Comparison of ENCODE assay signal across 10 cellular contexts in the genomic region with DNA sequence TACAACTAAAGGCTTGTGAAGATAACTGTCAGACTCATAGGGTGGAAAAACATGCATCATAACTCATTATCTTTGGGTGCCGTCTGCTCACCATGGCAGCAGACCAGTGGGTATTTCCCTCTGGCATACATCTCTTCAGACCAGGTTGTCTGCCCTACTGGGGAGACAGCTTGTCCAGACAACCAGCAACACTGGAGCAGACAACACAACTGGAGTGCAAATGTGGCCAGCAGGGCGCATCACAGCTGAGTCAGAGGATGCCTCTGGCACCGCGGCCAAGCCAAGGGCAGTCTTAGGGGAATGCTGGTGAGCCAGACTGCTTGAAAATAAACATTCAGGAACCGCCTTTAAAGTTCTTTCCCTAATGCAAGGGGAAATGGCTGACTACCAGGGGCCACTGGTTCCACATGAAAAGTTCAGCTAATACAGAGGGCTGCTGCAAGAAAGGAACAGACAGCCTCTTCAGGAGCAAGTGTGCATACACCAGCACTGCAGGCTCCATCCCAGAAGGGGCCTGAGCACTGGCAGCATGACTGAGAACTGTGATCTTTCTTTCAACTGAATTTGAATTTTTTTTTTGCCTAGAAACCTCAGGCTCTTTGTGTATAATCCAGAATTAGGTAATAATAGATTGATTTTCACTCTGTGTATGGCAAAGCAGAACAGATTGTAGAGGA.
DNase-seq lines count a peak whose midpoint lies in the region; ATAC-seq, FAIRE-seq and TF ChIP-seq lines count a peak whose summit lies in the region.
"Had no signal": no experiment of that assay in that cellular context is flagged by ENCODE, and none has a peak within 500 bp of the region (broad histone marks: within the 10 kb centered on the region; RNA-seq: fewer than 3 reads in every experiment).

No MANE protein-coding gene starts in this region.

- TF ChIP-seq EP300 in HepG2 (IDR thresholded peaks at IDR 0.05; ENCODE audit: low read depth in 2 of 2, low read length in 2 of 2) (no peak), HepG2 (CRISPR knock-in tag; IDR thresholded peaks at IDR 0.05; ENCODE audit: borderline replicate concordance) (no peak)

- no peaks in the 10 kb centered on the region for H4K20me1 ChIP-seq in mammary epithelial cell (ENCODE audit: insufficient read depth, low read length)
- H4K20me1 ChIP-seq in HepG2 (ENCODE audit: insufficient read depth, low read length), result no peaks in the 10 kb centered on the region

- H3K4me2 ChIP-seq in mammary epithelial cell (ENCODE audit: insufficient read depth, low read depth, low read length) (peak overlapping the region; percentile 31), HepG2 (ENCODE audit: low read depth, low read length) (no peak overlapping the region)

- no peak for TF ChIP-seq RAD21 in HepG2 (CRISPR knock-in tag; IDR thresholded peaks at IDR 0.05)

- H3K27ac Mint-ChIP-seq in stimulated activated naive CD8-positive, alpha-beta T cell treated with anti-CD3 and anti-CD28 coated beads, Interleukin-15, amount 100 ng/mL, for 72 hours, result no peak overlapping the region
- H3K27ac Mint-ChIP-seq: memory B cell had no signal

- no peak overlapping the region for H3K4me3 Mint-ChIP-seq in stimulated activated naive CD8-positive, alpha-beta T cell treated with anti-CD3 and anti-CD28 coated beads, Interleukin-15, amount 100 ng/mL, for 72 hours
- H3K4me3 Mint-ChIP-seq: memory B cell had no signal

- peaks cover 66% of the 10 kb centered on the region for H3K4me1 ChIP-seq in mammary epithelial cell (ENCODE audit: insufficient read depth, low read length)
- peaks cover 58% of the 10 kb centered on the region for H3K4me1 ChIP-seq in HepG2 (ENCODE audit: insufficient read depth, low read length)

- intact Hi-C loops in mammary epithelial cell (cut with micrococcal nuclease), result no loop called here
- intact Hi-C loops in HepG2 (cut with micrococcal nuclease; ENCODE audit: unreplicated experiment), result loop anchor here (5.0 kb wide), 1 partner anchor 136 kb away; the partner anchor contains the start of gene SMC5

- no TSS peak for BruUV-seq in mammary epithelial cell (replicated peaks; lab: Mats Ljungman, UMichigan)
- BruUV-seq in HepG2 (replicated peaks; lab: Mats Ljungman, UMichigan), result no TSS peak

- no peaks in the 10 kb centered on the region for H3K9me3 Mint-ChIP-seq in stimulated activated naive CD8-positive, alpha-beta T cell treated with anti-CD3 and anti-CD28 coated beads, Interleukin-15, amount 100 ng/mL, for 72 hours

- POLR2A ChIA-PET in HepG2 (lab: Yijun Ruan, JAX), result no interaction called here

- H3K9me3 ChIP-seq in mammary epithelial cell (replicated peaks; ENCODE audit: insufficient read depth, low read length) (no peaks in the 10 kb centered on the region), HepG2 (ENCODE audit: low read length) (no peaks in the 10 kb centered on the region)

- 1% methylated on average over 5 of the region's 5 CpGs for WGBS in mammary epithelial cell (ENCODE audit: low coverage, missing lambda C conversion rate)
- WGBS in HepG2 (ENCODE audit: low lambda C conversion rate), result 39% methylated on average over 5 of the region's 5 CpGs

- TF ChIP-seq POLR2A in HepG2 (IDR thresholded peaks at IDR 0.05; ENCODE audit: insufficient read depth in 1 of 2, low read depth in 2 of 2, low read length in 2 of 2), result no peak

- in situ Hi-C loops in mammary epithelial cell (cut with MboI; ENCODE audit: low sequenced_read_pairs in 2 of 2), result no loop called here
- in situ Hi-C loops in HepG2 (cut with HindIII; ENCODE audit: extremely low pct_ligation_motif_present, low pct_unique_long_range_greater_than_20kb), result no loop called here

- no peaks in the 10 kb centered on the region for H3K27me3 ChIP-seq in mammary epithelial cell (ENCODE audit: insufficient read depth, low read length)
- peaks cover 0 to 5% of the 10 kb centered on the region in 2 experiments; a peak in 1 of 5 replicates for H3K27me3 ChIP-seq in HepG2 (ENCODE audit: control insufficient read depth in 1 of 2, insufficient read depth in 2 of 2, low read length in 2 of 2)

- no peaks in the 10 kb centered on the region for H3K79me2 ChIP-seq in mammary epithelial cell (ENCODE audit: insufficient read depth, low read length)
- no peaks in the 10 kb centered on the region for H3K79me2 ChIP-seq in HepG2 (ENCODE audit: insufficient read depth, low read length)

- peak; percentile 4 for DNase-seq in stimulated activated naive CD8-positive, alpha-beta T cell treated with anti-CD3 and anti-CD28 coated beads, Interleukin-15, Interleukin-2, amounts not matched to agents 100 U/mL and 50 U/mL, for 24 hours
- no peak for DNase-seq in stimulated activated naive CD8-positive, alpha-beta T cell treated with anti-CD3 and anti-CD28 coated beads, Interleukin-15, amount 100 ng/mL, for 72 hours
- DNase-seq in mammary epithelial cell, result peak; percentile 98
- DNase-seq in HepG2 (ENCODE audit: low spot score), result no peak
- no peak for DNase-seq in RPMI8226
- no peak for DNase-seq in NCI-H524 treated with DMSO at 0.1 percent for 48 hours (lab: John Stamatoyannopoulos, UW)

- H3K27me3 Mint-ChIP-seq in stimulated activated naive CD8-positive, alpha-beta T cell treated with anti-CD3 and anti-CD28 coated beads, Interleukin-15, amount 100 ng/mL, for 72 hours, result peaks cover 33% of the 10 kb centered on the region

- FAIRE-seq in HepG2 (lab: Jason Lieb, UNC), result no peak
- FAIRE-seq: G401.6 had no signal

- dilution Hi-C loops in mammary epithelial cell (cut with HindIII; ENCODE audit: low sequenced_read_pairs), result loop anchor here (5.0 to 25.0 kb wide), 2 partner anchors 136 to 159 kb away; partner anchors contain the start of gene SMC5

- H2AFZ ChIP-seq in mammary epithelial cell (ENCODE audit: low read depth, low read length) (no peak overlapping the region), HepG2 (ENCODE audit: low read length) (no peak overlapping the region)

- CTCF ChIA-PET in mammary epithelial cell (lab: Charles Lee; ENCODE audit: low non-redundant PET), result no interaction called here
- CTCF ChIA-PET in HepG2 (lab: Yijun Ruan, JAX; ENCODE audit: low intra/inter-chr PET ratio, low total read pairs), result no interaction called here

- H3K4me3 ChIP-seq in mammary epithelial cell (replicated peaks in 1 of 3; ENCODE audit: insufficient read depth in 1 of 3, low read depth in 2 of 3, low read length in 3 of 3) (no peak overlapping the region), HepG2 (replicated peaks in 1 of 3; ENCODE audit: insufficient read depth in 1 of 3, low read depth in 2 of 3, low read length in 3 of 3) (no peak overlapping the region)

- H3K9ac ChIP-seq in mammary epithelial cell (ENCODE audit: insufficient read depth, low read length), result no peak overlapping the region
- H3K9ac ChIP-seq in HepG2 (ENCODE audit: insufficient read depth, low read depth, low read length), result no peak overlapping the region

- H3K27ac ChIP-seq in mammary epithelial cell (ENCODE audit: insufficient read depth, low read depth, low read length) (peak overlapping the region; percentile 72), HepG2 (ENCODE audit: extremely low read length, insufficient read depth, low read length) (no peak overlapping the region)

- H3K4me1 Mint-ChIP-seq in stimulated activated naive CD8-positive, alpha-beta T cell treated with anti-CD3 and anti-CD28 coated beads, Interleukin-15, amount 100 ng/mL, for 72 hours, result no peaks in the 10 kb centered on the region
- H3K4me1 Mint-ChIP-seq: memory B cell had no signal

- no peaks in the 10 kb centered on the region for H3K36me3 ChIP-seq in mammary epithelial cell (ENCODE audit: insufficient read depth, low read length)
- no peaks in the 10 kb centered on the region for H3K36me3 ChIP-seq in HepG2 (replicated peaks in 1 of 2; ENCODE audit: control insufficient read depth in 1 of 2, insufficient read depth in 2 of 2, low read length in 2 of 2)

- TF ChIP-seq CTCF in mammary epithelial cell (conservative IDR thresholded peaks at IDR 0.05 in 1 of 2, IDR thresholded peaks at IDR 0.05 in 1 of 2; ENCODE audit: extremely low read depth in 1 of 2, insufficient read depth in 1 of 2, low read depth in 1 of 2, low read length in 2 of 2) (peak in 1 of 2 donors; percentile 46), HepG2 (CRISPR knock-in tag; IDR thresholded peaks at IDR 0.05) (peak; percentile 34)

- peak; percentile 55 for ATAC-seq in stimulated activated naive CD8-positive, alpha-beta T cell treated with anti-CD3 and anti-CD28 coated beads, Interleukin-15, Interleukin-2, amounts not matched to agents 100 U/mL and 50 U/mL, for 24 hours
- no peak for ATAC-seq in stimulated activated naive CD8-positive, alpha-beta T cell treated with anti-CD3 and anti-CD28 coated beads, Interleukin-15, amount 100 ng/mL, for 72 hours
- ATAC-seq in HepG2 (peak; percentile 78), GM18909 (IDR thresholded peaks at IDR 0.05; ENCODE audit: poor library complexity, unreplicated experiment) (no peak), HG02973 (IDR thresholded peaks at IDR 0.05; ENCODE audit: unreplicated experiment) (no peak)

TF ChIP-seq in HepG2, 621 proteins besides CTCF, POLR2A, EP300 and RAD21 (continues in another document):
- peak; percentile 28; the same call in 1 of the 2 replicates for TF ChIP-seq FOSL2 (CRISPR knock-in tag; IDR thresholded peaks at IDR 0.05)
- peak; percentile 34; the same call in 1 of the 2 replicates for TF ChIP-seq STAG1 (CRISPR knock-in tag; IDR thresholded peaks at IDR 0.05)
- 0 out of 2 replicates have a peak, but pooled peaks have one; percentile 21 for TF ChIP-seq ZNF768 (CRISPR knock-in tag; IDR thresholded peaks at IDR 0.05)
- TF ChIP-seq TFDP2 (CRISPR knock-in tag; IDR thresholded peaks at IDR 0.05), result no peak
- no peak for TF ChIP-seq ZNF225 (CRISPR knock-in tag; IDR thresholded peaks at IDR 0.05)
- TF ChIP-seq MTF1 (CRISPR knock-in tag; IDR thresholded peaks at IDR 0.05), result no peak
- no peak for TF ChIP-seq RBFOX2 (IDR thresholded peaks at IDR 0.05; ENCODE audit: low read depth, low read length)

Comparison
In these comparisons a context has a peak if more than half of its experiments do, and no peak if none do; other contexts are left out.
1. ATAC-seq: peak in stimulated activated naive CD8-positive, alpha-beta T cell treated with anti-CD3 and anti-CD28 coated beads, Interleukin-15, Interleukin-2, amounts not matched to agents 100 U/mL and 50 U/mL, for 24 hours (single experiment) and HepG2 (single experiment); none in stimulated activated naive CD8-positive, alpha-beta T cell treated with anti-CD3 and anti-CD28 coated beads, Interleukin-15, amount 100 ng/mL, for 72 hours (single experiment), GM18909 (single experiment) and HG02973 (single experiment).
2. DNase-seq: peak in stimulated activated naive CD8-positive, alpha-beta T cell treated with anti-CD3 and anti-CD28 coated beads, Interleukin-15, Interleukin-2, amounts not matched to agents 100 U/mL and 50 U/mL, for 24 hours (single experiment) and mammary epithelial cell (single experiment); none in stimulated activated naive CD8-positive, alpha-beta T cell treated with anti-CD3 and anti-CD28 coated beads, Interleukin-15, amount 100 ng/mL, for 72 hours (0 of 2), HepG2 (single experiment), RPMI8226 (single experiment) and NCI-H524 treated with DMSO at 0.1 percent for 48 hours (single experiment).